In the genomic region with DNA sequence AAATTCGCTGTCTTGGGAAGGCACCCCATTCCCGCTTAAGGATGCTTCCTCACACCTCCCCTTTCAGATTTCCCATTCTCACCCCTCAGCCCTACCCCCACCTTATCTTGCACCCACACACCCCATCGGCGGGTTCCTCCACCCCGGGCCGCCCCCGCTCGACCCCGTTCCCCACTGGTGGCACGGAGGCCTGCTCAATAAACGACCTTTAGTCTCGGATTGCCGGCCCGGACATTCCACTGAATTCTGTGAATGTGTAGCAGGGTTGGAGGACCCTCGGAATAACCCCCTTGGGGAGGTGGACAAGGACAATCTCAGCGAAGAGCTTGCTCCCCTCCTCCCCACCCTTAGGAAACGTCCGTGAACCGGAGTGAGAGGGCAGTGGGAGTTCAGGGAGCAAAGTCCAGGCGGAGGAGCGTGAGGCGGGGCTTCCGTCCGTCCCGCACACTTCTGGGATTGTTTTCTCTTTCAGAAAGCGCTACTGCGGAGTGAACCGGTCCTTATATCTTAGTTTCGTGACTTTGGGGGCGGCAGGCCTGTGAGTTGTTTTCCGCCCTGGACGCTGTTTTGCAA, we compare ENCODE assay signal across 1 cellular context.
TF ChIP-seq lines count a peak whose summit lies in the region.

No MANE protein-coding gene starts in this region.

TF ChIP-seq in HepG2, 621 proteins besides CTCF, POLR2A, EP300 and RAD21 (continues in another document):
- peak; percentile 94; the same call in 1 of the 2 replicates for TF ChIP-seq ZNF569 (CRISPR knock-in tag; IDR thresholded peaks at IDR 0.05; ENCODE audit: borderline replicate concordance)
- TF ChIP-seq HNF4A (CRISPR knock-in tag; IDR thresholded peaks at IDR 0.05) = peak; percentile 99
- TF ChIP-seq, protein P1, sequence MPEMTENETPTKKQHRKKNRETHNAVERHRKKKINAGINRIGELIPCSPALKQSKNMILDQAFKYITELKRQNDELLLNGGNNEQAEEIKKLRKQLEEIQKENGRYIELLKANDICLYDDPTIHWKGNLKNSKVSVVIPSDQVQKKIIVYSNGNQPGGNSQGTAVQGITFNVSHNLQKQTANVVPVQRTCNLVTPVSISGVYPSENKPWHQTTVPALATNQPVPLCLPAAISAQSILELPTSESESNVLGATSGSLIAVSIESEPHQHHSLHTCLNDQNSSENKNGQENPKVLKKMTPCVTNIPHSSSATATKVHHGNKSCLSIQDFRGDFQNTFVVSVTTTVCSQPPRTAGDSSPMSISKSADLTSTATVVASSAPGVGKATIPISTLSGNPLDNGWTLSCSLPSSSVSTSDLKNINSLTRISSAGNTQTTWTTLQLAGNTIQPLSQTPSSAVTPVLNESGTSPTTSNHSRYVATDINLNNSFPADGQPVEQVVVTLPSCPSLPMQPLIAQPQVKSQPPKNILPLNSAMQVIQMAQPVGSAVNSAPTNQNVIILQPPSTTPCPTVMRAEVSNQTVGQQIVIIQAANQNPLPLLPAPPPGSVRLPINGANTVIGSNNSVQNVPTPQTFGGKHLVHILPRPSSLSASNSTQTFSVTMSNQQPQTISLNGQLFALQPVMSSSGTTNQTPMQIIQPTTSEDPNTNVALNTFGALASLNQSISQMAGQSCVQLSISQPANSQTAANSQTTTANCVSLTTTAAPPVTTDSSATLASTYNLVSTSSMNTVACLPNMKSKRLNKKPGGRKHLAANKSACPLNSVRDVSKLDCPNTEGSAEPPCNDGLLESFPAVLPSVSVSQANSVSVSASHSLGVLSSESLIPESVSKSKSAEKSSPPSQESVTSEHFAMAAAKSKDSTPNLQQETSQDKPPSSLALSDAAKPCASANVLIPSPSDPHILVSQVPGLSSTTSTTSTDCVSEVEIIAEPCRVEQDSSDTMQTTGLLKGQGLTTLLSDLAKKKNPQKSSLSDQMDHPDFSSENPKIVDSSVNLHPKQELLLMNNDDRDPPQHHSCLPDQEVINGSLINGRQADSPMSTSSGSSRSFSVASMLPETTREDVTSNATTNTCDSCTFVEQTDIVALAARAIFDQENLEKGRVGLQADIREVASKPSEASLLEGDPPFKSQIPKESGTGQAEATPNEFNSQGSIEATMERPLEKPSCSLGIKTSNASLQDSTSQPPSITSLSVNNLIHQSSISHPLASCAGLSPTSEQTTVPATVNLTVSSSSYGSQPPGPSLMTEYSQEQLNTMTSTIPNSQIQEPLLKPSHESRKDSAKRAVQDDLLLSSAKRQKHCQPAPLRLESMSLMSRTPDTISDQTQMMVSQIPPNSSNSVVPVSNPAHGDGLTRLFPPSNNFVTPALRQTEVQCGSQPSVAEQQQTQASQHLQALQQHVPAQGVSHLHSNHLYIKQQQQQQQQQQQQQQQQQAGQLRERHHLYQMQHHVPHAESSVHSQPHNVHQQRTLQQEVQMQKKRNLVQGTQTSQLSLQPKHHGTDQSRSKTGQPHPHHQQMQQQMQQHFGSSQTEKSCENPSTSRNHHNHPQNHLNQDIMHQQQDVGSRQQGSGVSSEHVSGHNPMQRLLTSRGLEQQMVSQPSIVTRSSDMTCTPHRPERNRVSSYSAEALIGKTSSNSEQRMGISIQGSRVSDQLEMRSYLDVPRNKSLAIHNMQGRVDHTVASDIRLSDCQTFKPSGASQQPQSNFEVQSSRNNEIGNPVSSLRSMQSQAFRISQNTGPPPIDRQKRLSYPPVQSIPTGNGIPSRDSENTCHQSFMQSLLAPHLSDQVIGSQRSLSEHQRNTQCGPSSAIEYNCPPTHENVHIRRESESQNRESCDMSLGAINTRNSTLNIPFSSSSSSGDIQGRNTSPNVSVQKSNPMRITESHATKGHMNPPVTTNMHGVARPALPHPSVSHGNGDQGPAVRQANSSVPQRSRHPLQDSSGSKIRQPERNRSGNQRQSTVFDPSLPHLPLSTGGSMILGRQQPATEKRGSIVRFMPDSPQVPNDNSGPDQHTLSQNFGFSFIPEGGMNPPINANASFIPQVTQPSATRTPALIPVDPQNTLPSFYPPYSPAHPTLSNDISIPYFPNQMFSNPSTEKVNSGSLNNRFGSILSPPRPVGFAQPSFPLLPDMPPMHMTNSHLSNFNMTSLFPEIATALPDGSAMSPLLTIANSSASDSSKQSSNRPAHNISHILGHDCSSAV (CRISPR knock-in tag; IDR thresholded peaks at IDR 0.05; ENCODE audit: borderline replicate concordance) = 0 out of 2 replicates have a peak, but pooled peaks have one; percentile 18
- no peak for TF ChIP-seq ZSCAN31 (CRISPR knock-in tag; IDR thresholded peaks at IDR 0.05; ENCODE audit: low read depth)
- TF ChIP-seq, protein P2, sequence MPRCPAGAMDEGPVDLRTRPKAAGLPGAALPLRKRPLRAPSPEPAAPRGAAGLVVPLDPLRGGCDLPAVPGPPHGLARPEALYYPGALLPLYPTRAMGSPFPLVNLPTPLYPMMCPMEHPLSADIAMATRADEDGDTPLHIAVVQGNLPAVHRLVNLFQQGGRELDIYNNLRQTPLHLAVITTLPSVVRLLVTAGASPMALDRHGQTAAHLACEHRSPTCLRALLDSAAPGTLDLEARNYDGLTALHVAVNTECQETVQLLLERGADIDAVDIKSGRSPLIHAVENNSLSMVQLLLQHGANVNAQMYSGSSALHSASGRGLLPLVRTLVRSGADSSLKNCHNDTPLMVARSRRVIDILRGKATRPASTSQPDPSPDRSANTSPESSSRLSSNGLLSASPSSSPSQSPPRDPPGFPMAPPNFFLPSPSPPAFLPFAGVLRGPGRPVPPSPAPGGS (CRISPR knock-in tag; IDR thresholded peaks at IDR 0.05) = 0 out of 2 replicates have a peak, but pooled peaks have one; percentile 21
- TF ChIP-seq ATF1 (CRISPR knock-in tag; IDR thresholded peaks at IDR 0.05) = no peak
- peak; percentile 20; the same call in 1 of the 2 replicates for TF ChIP-seq RFXANK (CRISPR knock-in tag; IDR thresholded peaks at IDR 0.05)
- 0 out of 2 replicates have a peak, but pooled peaks have one; percentile 69 for TF ChIP-seq ZBTB42 (CRISPR knock-in tag; IDR thresholded peaks at IDR 0.05)
- TF ChIP-seq EED (CRISPR knock-in tag; IDR thresholded peaks at IDR 0.05) = no peak
- TF ChIP-seq JDP2 (CRISPR knock-in tag; IDR thresholded peaks at IDR 0.05; ENCODE audit: borderline replicate concordance) = peak; percentile 42; the same call in 1 of the 2 replicates
- peak; percentile 49; the same call in 1 of the 2 replicates for TF ChIP-seq AHR (CRISPR knock-in tag; IDR thresholded peaks at IDR 0.05)
- peak; percentile 89 for TF ChIP-seq ZSCAN9 (CRISPR knock-in tag; IDR thresholded peaks at IDR 0.05; ENCODE audit: borderline replicate concordance)
- no peak for TF ChIP-seq ZNF781 (CRISPR knock-in tag; IDR thresholded peaks at IDR 0.05; ENCODE audit: borderline replicate concordance, not compliant biosample characterization)
- TF ChIP-seq ZSCAN29 (CRISPR knock-in tag; conservative IDR thresholded peaks at IDR 0.05) = no peak
- TF ChIP-seq ZNF619 (CRISPR knock-in tag; IDR thresholded peaks at IDR 0.05) = peak; percentile 36; the same call in 1 of the 2 replicates
- peak; percentile 72; the same call in 1 of the 2 replicates for TF ChIP-seq ZNF557 (CRISPR knock-in tag; IDR thresholded peaks at IDR 0.05)
- no peak for TF ChIP-seq NFKB2 (CRISPR knock-in tag; IDR thresholded peaks at IDR 0.05; ENCODE audit: borderline replicate concordance)
- peak; percentile 76; the same call in 1 of the 2 replicates for TF ChIP-seq HOXA9 (CRISPR knock-in tag; IDR thresholded peaks at IDR 0.05; ENCODE audit: borderline replicate concordance)
- no peak for TF ChIP-seq ZNF737 (CRISPR knock-in tag; IDR thresholded peaks at IDR 0.05; ENCODE audit: borderline replicate concordance)
- TF ChIP-seq, protein P3, sequence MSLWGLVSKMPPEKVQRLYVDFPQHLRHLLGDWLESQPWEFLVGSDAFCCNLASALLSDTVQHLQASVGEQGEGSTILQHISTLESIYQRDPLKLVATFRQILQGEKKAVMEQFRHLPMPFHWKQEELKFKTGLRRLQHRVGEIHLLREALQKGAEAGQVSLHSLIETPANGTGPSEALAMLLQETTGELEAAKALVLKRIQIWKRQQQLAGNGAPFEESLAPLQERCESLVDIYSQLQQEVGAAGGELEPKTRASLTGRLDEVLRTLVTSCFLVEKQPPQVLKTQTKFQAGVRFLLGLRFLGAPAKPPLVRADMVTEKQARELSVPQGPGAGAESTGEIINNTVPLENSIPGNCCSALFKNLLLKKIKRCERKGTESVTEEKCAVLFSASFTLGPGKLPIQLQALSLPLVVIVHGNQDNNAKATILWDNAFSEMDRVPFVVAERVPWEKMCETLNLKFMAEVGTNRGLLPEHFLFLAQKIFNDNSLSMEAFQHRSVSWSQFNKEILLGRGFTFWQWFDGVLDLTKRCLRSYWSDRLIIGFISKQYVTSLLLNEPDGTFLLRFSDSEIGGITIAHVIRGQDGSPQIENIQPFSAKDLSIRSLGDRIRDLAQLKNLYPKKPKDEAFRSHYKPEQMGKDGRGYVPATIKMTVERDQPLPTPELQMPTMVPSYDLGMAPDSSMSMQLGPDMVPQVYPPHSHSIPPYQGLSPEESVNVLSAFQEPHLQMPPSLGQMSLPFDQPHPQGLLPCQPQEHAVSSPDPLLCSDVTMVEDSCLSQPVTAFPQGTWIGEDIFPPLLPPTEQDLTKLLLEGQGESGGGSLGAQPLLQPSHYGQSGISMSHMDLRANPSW (CRISPR knock-in tag; IDR thresholded peaks at IDR 0.05; ENCODE audit: borderline replicate concordance) = peak; percentile 74; the same call in 1 of the 2 replicates
- TF ChIP-seq CEBPB (IDR thresholded peaks at IDR 0.05; ENCODE audit: borderline replicate concordance, low read depth, low read length) = no peak
- no peak for TF ChIP-seq GZF1 (CRISPR knock-in tag; IDR thresholded peaks at IDR 0.05)
- TF ChIP-seq, protein P4, sequence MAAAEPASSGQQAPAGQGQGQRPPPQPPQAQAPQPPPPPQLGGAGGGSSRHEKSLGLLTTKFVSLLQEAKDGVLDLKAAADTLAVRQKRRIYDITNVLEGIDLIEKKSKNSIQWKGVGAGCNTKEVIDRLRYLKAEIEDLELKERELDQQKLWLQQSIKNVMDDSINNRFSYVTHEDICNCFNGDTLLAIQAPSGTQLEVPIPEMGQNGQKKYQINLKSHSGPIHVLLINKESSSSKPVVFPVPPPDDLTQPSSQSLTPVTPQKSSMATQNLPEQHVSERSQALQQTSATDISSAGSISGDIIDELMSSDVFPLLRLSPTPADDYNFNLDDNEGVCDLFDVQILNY (CRISPR knock-in tag; conservative IDR thresholded peaks at IDR 0.05) = no peak
- TF ChIP-seq ZNF747 (CRISPR knock-in tag; IDR thresholded peaks at IDR 0.05; ENCODE audit: borderline replicate concordance) = 0 out of 2 replicates have a peak, but pooled peaks have one; percentile 19
- TF ChIP-seq ZNF652 (CRISPR knock-in tag; IDR thresholded peaks at IDR 0.05; ENCODE audit: borderline replicate concordance, low read depth) = 0 out of 2 replicates have a peak, but pooled peaks have one; percentile 13
- TF ChIP-seq ZNF232 (CRISPR knock-in tag; IDR thresholded peaks at IDR 0.05; ENCODE audit: borderline replicate concordance) = 0 out of 2 replicates have a peak, but pooled peaks have one; percentile 19
- no peak for TF ChIP-seq RARG (CRISPR knock-in tag; IDR thresholded peaks at IDR 0.05; ENCODE audit: low read depth)
- TF ChIP-seq KLF6 (CRISPR knock-in tag; IDR thresholded peaks at IDR 0.05) = peak; percentile 77
- TF ChIP-seq HDAC1 (CRISPR knock-in tag; IDR thresholded peaks at IDR 0.05) = peak; percentile 83
- 0 out of 2 replicates have a peak, but pooled peaks have one; percentile 15 for TF ChIP-seq ZNF383 (CRISPR knock-in tag; IDR thresholded peaks at IDR 0.05; ENCODE audit: borderline replicate concordance)
- TF ChIP-seq GATAD1 (CRISPR knock-in tag; IDR thresholded peaks at IDR 0.05) = peak; percentile 77
- no peak; the same call in 1 of the 2 replicates for TF ChIP-seq IRF2 (CRISPR knock-in tag; IDR thresholded peaks at IDR 0.05)
- no peak for TF ChIP-seq MLLT10 (CRISPR knock-in tag; IDR thresholded peaks at IDR 0.05)
- peak; percentile 64 for TF ChIP-seq FOSL2 (CRISPR knock-in tag; IDR thresholded peaks at IDR 0.05)
- no peak for TF ChIP-seq ZNF329 (CRISPR knock-in tag; IDR thresholded peaks at IDR 0.05; ENCODE audit: low read depth)
- no peak; the same call in 1 of the 2 replicates for TF ChIP-seq AKAP8 (CRISPR knock-in tag; IDR thresholded peaks at IDR 0.05)
- TF ChIP-seq, protein P5, sequence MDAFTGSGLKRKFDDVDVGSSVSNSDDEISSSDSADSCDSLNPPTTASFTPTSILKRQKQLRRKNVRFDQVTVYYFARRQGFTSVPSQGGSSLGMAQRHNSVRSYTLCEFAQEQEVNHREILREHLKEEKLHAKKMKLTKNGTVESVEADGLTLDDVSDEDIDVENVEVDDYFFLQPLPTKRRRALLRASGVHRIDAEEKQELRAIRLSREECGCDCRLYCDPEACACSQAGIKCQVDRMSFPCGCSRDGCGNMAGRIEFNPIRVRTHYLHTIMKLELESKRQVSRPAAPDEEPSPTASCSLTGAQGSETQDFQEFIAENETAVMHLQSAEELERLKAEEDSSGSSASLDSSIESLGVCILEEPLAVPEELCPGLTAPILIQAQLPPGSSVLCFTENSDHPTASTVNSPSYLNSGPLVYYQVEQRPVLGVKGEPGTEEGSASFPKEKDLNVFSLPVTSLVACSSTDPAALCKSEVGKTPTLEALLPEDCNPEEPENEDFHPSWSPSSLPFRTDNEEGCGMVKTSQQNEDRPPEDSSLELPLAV (CRISPR knock-in tag; conservative IDR thresholded peaks at IDR 0.05; ENCODE audit: low read depth) = no peak
- TF ChIP-seq CREM (IDR thresholded peaks at IDR 0.05) = peak; percentile 75
- TF ChIP-seq CREM (CRISPR knock-in tag; IDR thresholded peaks at IDR 0.05) = no peak
- peak; percentile 96 for TF ChIP-seq POLR2G (IDR thresholded peaks at IDR 0.05; ENCODE audit: low read depth, low read length)
- peak; percentile 32; the same call in 1 of the 2 replicates for TF ChIP-seq CHD4 (IDR thresholded peaks at IDR 0.05; ENCODE audit: borderline replicate concordance, low read length)
- TF ChIP-seq NR2F1 (CRISPR knock-in tag; IDR thresholded peaks at IDR 0.05) = peak; percentile 81 to 92
- TF ChIP-seq, protein P6, sequence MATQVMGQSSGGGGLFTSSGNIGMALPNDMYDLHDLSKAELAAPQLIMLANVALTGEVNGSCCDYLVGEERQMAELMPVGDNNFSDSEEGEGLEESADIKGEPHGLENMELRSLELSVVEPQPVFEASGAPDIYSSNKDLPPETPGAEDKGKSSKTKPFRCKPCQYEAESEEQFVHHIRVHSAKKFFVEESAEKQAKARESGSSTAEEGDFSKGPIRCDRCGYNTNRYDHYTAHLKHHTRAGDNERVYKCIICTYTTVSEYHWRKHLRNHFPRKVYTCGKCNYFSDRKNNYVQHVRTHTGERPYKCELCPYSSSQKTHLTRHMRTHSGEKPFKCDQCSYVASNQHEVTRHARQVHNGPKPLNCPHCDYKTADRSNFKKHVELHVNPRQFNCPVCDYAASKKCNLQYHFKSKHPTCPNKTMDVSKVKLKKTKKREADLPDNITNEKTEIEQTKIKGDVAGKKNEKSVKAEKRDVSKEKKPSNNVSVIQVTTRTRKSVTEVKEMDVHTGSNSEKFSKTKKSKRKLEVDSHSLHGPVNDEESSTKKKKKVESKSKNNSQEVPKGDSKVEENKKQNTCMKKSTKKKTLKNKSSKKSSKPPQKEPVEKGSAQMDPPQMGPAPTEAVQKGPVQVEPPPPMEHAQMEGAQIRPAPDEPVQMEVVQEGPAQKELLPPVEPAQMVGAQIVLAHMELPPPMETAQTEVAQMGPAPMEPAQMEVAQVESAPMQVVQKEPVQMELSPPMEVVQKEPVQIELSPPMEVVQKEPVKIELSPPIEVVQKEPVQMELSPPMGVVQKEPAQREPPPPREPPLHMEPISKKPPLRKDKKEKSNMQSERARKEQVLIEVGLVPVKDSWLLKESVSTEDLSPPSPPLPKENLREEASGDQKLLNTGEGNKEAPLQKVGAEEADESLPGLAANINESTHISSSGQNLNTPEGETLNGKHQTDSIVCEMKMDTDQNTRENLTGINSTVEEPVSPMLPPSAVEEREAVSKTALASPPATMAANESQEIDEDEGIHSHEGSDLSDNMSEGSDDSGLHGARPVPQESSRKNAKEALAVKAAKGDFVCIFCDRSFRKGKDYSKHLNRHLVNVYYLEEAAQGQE (IDR thresholded peaks at IDR 0.05; ENCODE audit: borderline replicate concordance in 1 of 2, low read depth in 1 of 2, low read length in 2 of 2) = peak in 1 of 2 experiments; percentile 38; a peak in 1 of 4 replicates
- 0 out of 2 replicates have a peak, but pooled peaks have one; percentile 64 for TF ChIP-seq ZFP1 (CRISPR knock-in tag; IDR thresholded peaks at IDR 0.05)
